Comparison of ENCODE assay signal across 26 cellular contexts in genomic region chr14:45686771-45687170, GRCh38.
"Had no signal": no experiment of that assay in that cellular context is flagged by ENCODE, and none has a peak within 500 bp of the region (broad histone marks: within the 10 kb centered on the region; RNA-seq: fewer than 3 reads in every experiment).

No MANE protein-coding gene starts in this region.

- H3K27ac Mint-ChIP-seq: activated CD8-positive, alpha-beta T cell treated with anti-CD3 and anti-CD28 coated beads for 36 hours; activated naive CD4-positive, alpha-beta T cell treated with anti-CD3 and anti-CD28 coated beads, Interleukin-2, amount 10 ng/mL, durations not matched to agents 7 days and 5 days; activated naive CD8-positive, alpha-beta T cell treated with anti-CD3 and anti-CD28 coated beads for 36 hours; activated T-cell treated with anti-CD3 and anti-CD28 coated beads, Interleukin-2, amount 50 U/mL, for 72 hours; activated T-helper 2 cell treated with anti-CD3 and anti-CD28 coated beads, Interferon-gamma antibody, Interleukin-2, Interleukin-4, amounts not matched to agents 10 μg/mL and 5 μg/mL and 100 μg/mL, durations not matched to agents 14 hours and 24 hours and 36 hours; T-helper 1 cell treated with Interleukin-12 subunit alpha and Interleukin-12 subunit beta and Interleukin-4 antibody, amounts not matched to agents 30 μg/mL and 1 μg/mL, for 36 hours had no signal

- H3K27me3 ChIP-seq: adrenal gland, breast epithelium had no signal

- DNase-seq: activated CD4-positive, alpha-beta T cell treated with anti-CD3 and anti-CD28 coated beads for 4 hours; activated CD8-positive, alpha-beta memory T cell treated with anti-CD3 and anti-CD28 coated beads, Interleukin-2, amount 50 U/mL, for 4 hours; activated CD8-positive, alpha-beta T cell treated with anti-CD3 and anti-CD28 coated beads for 36 hours; activated gamma-delta T cell treated with Interleukin-2 at 50 U/mL for 16 hours; activated naive CD4-positive, alpha-beta T cell treated with anti-CD3 and anti-CD28 coated beads, Interleukin-2, amount 10 ng/mL, durations not matched to agents 7 days and 5 days; activated naive CD8-positive, alpha-beta T cell treated with anti-CD3 and anti-CD28 coated beads for 36 hours; activated T-cell treated with anti-CD3 and anti-CD28 coated beads, Interleukin-2, amount 50 U/mL, for 72 hours; adrenal gland; anterior cingulate cortex; Karpas-422; NCI-H1105 treated with DMSO at 0.1 percent for 48 hours; NCI-H1436 treated with DMSO at 0.1 percent for 48 hours; NCI-H187; NCI-H2081; NCI-H510A treated with DMSO at 0.1 percent for 48 hours; NCI-H69; NK-92 treated with Interleukin-12 subunit alpha and Interleukin-12 subunit beta, amount 100 ng/mL, for 24 hours; OCI-M1; RPMI8226; SK-N-SH had no signal

- H3K36me3 ChIP-seq: adrenal gland, breast epithelium had no signal

- H3K4me1 Mint-ChIP-seq: activated naive CD4-positive, alpha-beta T cell treated with anti-CD3 and anti-CD28 coated beads, Interleukin-2, amount 10 ng/mL, durations not matched to agents 7 days and 5 days; activated naive CD8-positive, alpha-beta T cell treated with anti-CD3 and anti-CD28 coated beads for 36 hours had no signal

- H3K4me3 ChIP-seq: adrenal gland, breast epithelium had no signal

- ATAC-seq: activated CD4-positive, CD25-positive, alpha-beta regulatory T cell treated with anti-CD3 and anti-CD28 coated beads, Interleukin-2, amount 50 U/mL, for 24 hours; activated CD8-positive, alpha-beta T cell treated with anti-CD3 and anti-CD28 coated beads for 36 hours; activated T-cell treated with anti-CD3 and anti-CD28 coated beads, Interleukin-2, amount 50 U/mL, for 72 hours; Panc1; Right ventricle myocardium inferior had no signal

- H3K4me3 Mint-ChIP-seq: activated CD8-positive, alpha-beta T cell treated with anti-CD3 and anti-CD28 coated beads for 36 hours; activated naive CD4-positive, alpha-beta T cell treated with anti-CD3 and anti-CD28 coated beads, Interleukin-2, amount 10 ng/mL, durations not matched to agents 7 days and 5 days; activated naive CD8-positive, alpha-beta T cell treated with anti-CD3 and anti-CD28 coated beads for 36 hours; activated T-cell treated with anti-CD3 and anti-CD28 coated beads, Interleukin-2, amount 50 U/mL, for 72 hours; T-helper 1 cell treated with Interleukin-12 subunit alpha and Interleukin-12 subunit beta and Interleukin-4 antibody, amounts not matched to agents 30 μg/mL and 1 μg/mL, for 36 hours had no signal

- H3K27me3 Mint-ChIP-seq: activated CD8-positive, alpha-beta T cell treated with anti-CD3 and anti-CD28 coated beads for 36 hours; activated naive CD4-positive, alpha-beta T cell treated with anti-CD3 and anti-CD28 coated beads, Interleukin-2, amount 10 ng/mL, durations not matched to agents 7 days and 5 days; activated naive CD8-positive, alpha-beta T cell treated with anti-CD3 and anti-CD28 coated beads for 36 hours had no signal

- H3K36me3 Mint-ChIP-seq: activated naive CD4-positive, alpha-beta T cell treated with anti-CD3 and anti-CD28 coated beads, Interleukin-2, amount 10 ng/mL, durations not matched to agents 7 days and 5 days; activated naive CD8-positive, alpha-beta T cell treated with anti-CD3 and anti-CD28 coated beads for 36 hours had no signal
